24 cellular contexts compared by ENCODE assay signal in genomic region chr3:169266986-169267385, GRCh38.
DNase-seq lines count a peak whose midpoint lies in the region; ATAC-seq, FAIRE-seq and TF ChIP-seq lines count a peak whose summit lies in the region.
"Had no signal": no experiment of that assay in that cellular context is flagged by ENCODE, and none has a peak within 500 bp of the region (broad histone marks: within the 10 kb centered on the region; RNA-seq: fewer than 3 reads in every experiment).

No MANE protein-coding gene starts in this region.

- H3K9ac ChIP-seq in mammary epithelial cell (ENCODE audit: insufficient read depth, low read length) (no peak overlapping the region), K562 (ENCODE audit: insufficient read depth in 1 of 2, low read depth in 2 of 2, low read length in 2 of 2) (no peak overlapping the region), neuronal stem cell (ENCODE audit: low read depth, low read length, poor library complexity) (no peak overlapping the region)
- H3K9ac ChIP-seq: BLaER1 treated with 17β-estradiol and CSF1 and Interleukin-3, amounts not matched to agents 10 nM and 100 nM had no signal

- H3K9me3 Mint-ChIP-seq in activated T-cell treated with anti-CD3 and anti-CD28 coated beads, Interleukin-2, amount 50 U/mL, for 4 hours: no peaks in the 10 kb centered on the region
- H3K9me3 Mint-ChIP-seq: CD14-positive monocyte; CD4-positive, alpha-beta T cell had no signal

- no peak overlapping the region for H4K91ac ChIP-seq in neuronal stem cell (ENCODE audit: low read depth, low read length, poor library complexity)

- no peaks in the 10 kb centered on the region for H3K36me3 Mint-ChIP-seq in activated T-cell treated with anti-CD3 and anti-CD28 coated beads, Interleukin-2, amount 50 U/mL, for 4 hours (ENCODE audit: insufficient read depth)
- H3K36me3 Mint-ChIP-seq: CD14-positive monocyte; CD8-positive, alpha-beta memory T cell had no signal

- H2BK12ac ChIP-seq in neuronal stem cell (ENCODE audit: low read length): no peak overlapping the region

- H3K14ac ChIP-seq in neuronal stem cell (ENCODE audit: low read length): no peak overlapping the region

- no peak for TF ChIP-seq RAD21 in K562 (CRISPR knock-in tag; conservative IDR thresholded peaks at IDR 0.05 in 1 of 2, IDR thresholded peaks at IDR 0.05 in 1 of 2)

- no peak overlapping the region for H3K18ac ChIP-seq in neuronal stem cell (ENCODE audit: low read length)

- WGBS in mammary epithelial cell (ENCODE audit: low coverage, missing lambda C conversion rate): 91% methylated on average over 4 of the region's 4 CpGs
- WGBS in K562 (ENCODE audit: insufficient coverage, low coverage, missing lambda C conversion rate): 3% methylated on average over 4 of the region's 4 CpGs
- WGBS in hepatocyte (ENCODE audit: low lambda C conversion rate, missing lambda C conversion rate): 95% methylated on average over 4 of the region's 4 CpGs
- no CpG with 5 or more reads among the region's 4 CpGs for WGBS in neuronal stem cell (ENCODE audit: extremely low coverage in 2 of 2, insufficient read length in 2 of 2, insufficient replicate concordance in 1 of 2), 2 donors

- H2AFZ ChIP-seq in mammary epithelial cell (ENCODE audit: low read depth, low read length) (no peak overlapping the region), K562 (ENCODE audit: low read depth, low read length) (peak overlapping the region; percentile 58; the same call in 1 of the 2 replicates), hepatocyte (no peak overlapping the region), neuronal stem cell (ENCODE audit: low read length) (no peak overlapping the region)

- intact Hi-C loops in mammary epithelial cell (cut with micrococcal nuclease) (no loop called here), breast epithelium (cut with DNase I; ENCODE audit: low total_unique reads) (no loop called here), K562 (cut with micrococcal nuclease) (no loop called here)

- H3K4ac ChIP-seq in neuronal stem cell (ENCODE audit: low read length): no peak overlapping the region

- TF ChIP-seq POLR2A in breast epithelium (IDR thresholded peaks at IDR 0.05): no peak
- TF ChIP-seq POLR2A in K562 (conservative IDR thresholded peaks at IDR 0.05): no peak; the same call in 1 of the 2 replicates

- dilution Hi-C loops in mammary epithelial cell (cut with HindIII; ENCODE audit: low sequenced_read_pairs): no loop called here

- H3K23ac ChIP-seq in neuronal stem cell (ENCODE audit: low read depth, low read length, poor library complexity): no peak overlapping the region

- H3K27me3 ChIP-seq in mammary epithelial cell (ENCODE audit: insufficient read depth, low read length) (peaks cover 3% of the 10 kb centered on the region), breast epithelium (no peaks in the 10 kb centered on the region), K562 (ENCODE audit: control insufficient read depth in 2 of 2, insufficient read depth in 2 of 2, low read length in 2 of 2) (no peaks in the 10 kb centered on the region), hepatocyte (no peaks in the 10 kb centered on the region), neuronal stem cell (ENCODE audit: control insufficient read depth in 3 of 3, insufficient read depth in 3 of 3, low read depth in 1 of 3, low read length in 3 of 3) (no peaks in the 10 kb centered on the region)
- H3K27me3 ChIP-seq: BE2C; BLaER1 treated with 17β-estradiol and CSF1 and Interleukin-3, amounts not matched to agents 10 nM and 100 nM had no signal

- H3K4me3 Mint-ChIP-seq in activated T-cell treated with anti-CD3 and anti-CD28 coated beads, Interleukin-2, amount 50 U/mL, for 4 hours: no peak overlapping the region
- H3K4me3 Mint-ChIP-seq: CD14-positive monocyte; CD4-positive, alpha-beta T cell; CD8-positive, alpha-beta memory T cell had no signal

- H2BK5ac ChIP-seq in neuronal stem cell (ENCODE audit: low read length): no peak overlapping the region

- ATAC-seq in K562: no peak
- no peak for ATAC-seq in activated T-cell treated with anti-CD3 and anti-CD28 coated beads, Interleukin-2, amount 50 U/mL, for 4 hours
- ATAC-seq: A549 had no signal

- TF ChIP-seq CTCF in mammary epithelial cell (conservative IDR thresholded peaks at IDR 0.05 in 1 of 2, IDR thresholded peaks at IDR 0.05 in 1 of 2; ENCODE audit: extremely low read depth in 1 of 2, insufficient read depth in 1 of 2, low read depth in 1 of 2, low read length in 2 of 2) (no peak), breast epithelium (IDR thresholded peaks at IDR 0.05) (no peak), K562 (IDR thresholded peaks at IDR 0.05 in 2 of 3, conservative IDR thresholded peaks at IDR 0.05 in 1 of 3; ENCODE audit: insufficient read depth in 2 of 3, low read depth in 1 of 3, low read length in 3 of 3) (no peak), hepatocyte (IDR thresholded peaks at IDR 0.05; ENCODE audit: poor library complexity) (no peak)

- H4K8ac ChIP-seq in neuronal stem cell (ENCODE audit: low read depth, low read length): no peak overlapping the region

- H3K9me1 ChIP-seq in K562 (ENCODE audit: control insufficient read depth, insufficient read depth, low read length): no peaks in the 10 kb centered on the region

- no peaks in the 10 kb centered on the region for H3K79me2 ChIP-seq in mammary epithelial cell (ENCODE audit: insufficient read depth, low read length)
- no peaks in the 10 kb centered on the region for H3K79me2 ChIP-seq in K562 (ENCODE audit: control insufficient read depth, insufficient read depth, low read length)
- H3K79me2 ChIP-seq in hepatocyte: peaks cover 75% of the 10 kb centered on the region

- no peak overlapping the region for H2BK15ac ChIP-seq in neuronal stem cell (ENCODE audit: low read length)

- BruUV-seq in mammary epithelial cell (replicated peaks; lab: Mats Ljungman, UMichigan): TSS peak; percentile 77
- no TSS peak for BruUV-seq in K562 (replicated peaks; lab: Mats Ljungman, UMichigan)

- H3K27me3 Mint-ChIP-seq in activated T-cell treated with anti-CD3 and anti-CD28 coated beads, Interleukin-2, amount 50 U/mL, for 4 hours (ENCODE audit: low read depth): no peaks in the 10 kb centered on the region
- H3K27me3 Mint-ChIP-seq: CD4-positive, alpha-beta T cell; CD8-positive, alpha-beta memory T cell had no signal

- H3K4me2 ChIP-seq in mammary epithelial cell (ENCODE audit: insufficient read depth, low read depth, low read length): no peak overlapping the region
- H3K4me2 ChIP-seq in K562 (ENCODE audit: insufficient read depth, low read length): peak overlapping the region; percentile 18; the same call in 1 of the 2 replicates
- no peak overlapping the region for H3K4me2 ChIP-seq in hepatocyte
- no peak overlapping the region for H3K4me2 ChIP-seq in neuronal stem cell (ENCODE audit: insufficient read depth, low read length, poor library complexity, severe bottlenecking)
- H3K4me2 ChIP-seq: A549; BLaER1 treated with 17β-estradiol and CSF1 and Interleukin-3, amounts not matched to agents 10 nM and 100 nM had no signal

- DNase-seq in mammary epithelial cell (no peak), breast epithelium (ENCODE audit: low spot score in 2 of 2) (no peak), K562 (ENCODE audit: extremely low read depth in 1 of 4, low spot score in 3 of 4) (no peak), hepatocyte (ENCODE audit: low spot score) (no peak), neuronal stem cell (ENCODE audit: low spot score) (no peak), urothelium cell line (ENCODE audit: low spot score) (no peak)
- DNase-seq in activated T-cell treated with anti-CD3 and anti-CD28 coated beads, Interleukin-2, amount 50 U/mL, for 4 hours: no peak
- DNase-seq: 8988T; ACHN; AML-193; BE2C; CD4-positive, alpha-beta T cell; CD8-positive, alpha-beta memory T cell; DMS153; DND-41; GOT3; H7; HCEC 1CT had no signal

- H3K9me2 ChIP-seq in hepatocyte (replicated peaks; ENCODE audit: insufficient read depth): no peaks in the 10 kb centered on the region

- no peak overlapping the region for H2AK5ac ChIP-seq in neuronal stem cell (ENCODE audit: low read depth, low read length)

- no peaks in the 10 kb centered on the region for H3K79me1 ChIP-seq in neuronal stem cell (ENCODE audit: low read depth, low read length)

- POLR2A ChIA-PET in K562 (lab: Yijun Ruan, JAX): no interaction called here

- CTCF ChIA-PET in mammary epithelial cell (lab: Charles Lee; ENCODE audit: low non-redundant PET): no interaction called here
- CTCF ChIA-PET in K562 (lab: Yijun Ruan, JAX; ENCODE audit: low intra/inter-chr PET ratio): no interaction called here

- FAIRE-seq in K562 (lab: Jason Lieb, UNC) (no peak), urothelium cell line (lab: Jason Lieb, UNC) (no peak)
- FAIRE-seq: A549, D721Med, G401.6, GM12892 had no signal

- TF ChIP-seq EP300 in K562 (IDR thresholded peaks at IDR 0.05; ENCODE audit: low read length): no peak

- H4K20me1 ChIP-seq in mammary epithelial cell (ENCODE audit: insufficient read depth, low read length) (no peaks in the 10 kb centered on the region), K562 (replicated peaks; ENCODE audit: control insufficient read depth, insufficient read depth, low read length) (no peaks in the 10 kb centered on the region), hepatocyte (ENCODE audit: insufficient read depth, poor library complexity, severe bottlenecking) (no peaks in the 10 kb centered on the region)
- H4K20me1 ChIP-seq: BLaER1 treated with 17β-estradiol and CSF1 and Interleukin-3, amounts not matched to agents 10 nM and 100 nM had no signal

- H3K4me1 ChIP-seq in mammary epithelial cell (ENCODE audit: insufficient read depth, low read length): no peaks in the 10 kb centered on the region
- no peaks in the 10 kb centered on the region for H3K4me1 ChIP-seq in breast epithelium
- H3K4me1 ChIP-seq in K562 (replicated peaks in 1 of 2; ENCODE audit: control insufficient read depth in 2 of 2, insufficient read depth in 2 of 2, low read length in 2 of 2): no peaks in the 10 kb centered on the region
- H3K4me1 ChIP-seq in hepatocyte (ENCODE audit: insufficient read depth): peaks cover 29% of the 10 kb centered on the region
- peaks cover 0 to 8% of the 10 kb centered on the region in 2 donors for H3K4me1 ChIP-seq in neuronal stem cell (ENCODE audit: control insufficient read depth in 2 of 2, insufficient read depth in 1 of 2, low read depth in 1 of 2, low read length in 2 of 2)
- H3K4me1 ChIP-seq: A549; BLaER1 treated with 17β-estradiol and CSF1 and Interleukin-3, amounts not matched to agents 10 nM and 100 nM had no signal

- in situ Hi-C loops in mammary epithelial cell (cut with MboI; ENCODE audit: low sequenced_read_pairs in 2 of 2) (no loop called here), K562 (cut with MboI) (no loop called here)

- H3K27ac ChIP-seq in mammary epithelial cell (ENCODE audit: insufficient read depth, low read depth, low read length): no peak overlapping the region
- no peak overlapping the region for H3K27ac ChIP-seq in breast epithelium
- no peak overlapping the region for H3K27ac ChIP-seq in K562 (ENCODE audit: extremely low read depth, low read depth, low read length)
- H3K27ac ChIP-seq in hepatocyte: peak overlapping the region; percentile 86
- H3K27ac ChIP-seq in neuronal stem cell (replicated peaks; ENCODE audit: low read length): no peak overlapping the region
- H3K27ac ChIP-seq: A549; BLaER1 treated with 17β-estradiol and CSF1 and Interleukin-3, amounts not matched to agents 10 nM and 100 nM had no signal

- H3K4me3 ChIP-seq in mammary epithelial cell (replicated peaks in 1 of 3; ENCODE audit: insufficient read depth in 1 of 3, low read depth in 2 of 3, low read length in 3 of 3): no peak overlapping the region
- H3K4me3 ChIP-seq in breast epithelium: no peak overlapping the region
- no peak overlapping the region for H3K4me3 ChIP-seq in K562
- no peak overlapping the region for H3K4me3 ChIP-seq in hepatocyte
- no peak overlapping the region for H3K4me3 ChIP-seq in neuronal stem cell (ENCODE audit: low read length in 2 of 2)
- H3K4me3 ChIP-seq: A549; BLaER1 treated with 17β-estradiol and CSF1 and Interleukin-3, amounts not matched to agents 10 nM and 100 nM had no signal

- H3K9me3 ChIP-seq in mammary epithelial cell (replicated peaks; ENCODE audit: insufficient read depth, low read length): no peaks in the 10 kb centered on the region
- H3K9me3 ChIP-seq in breast epithelium: no peaks in the 10 kb centered on the region
- no peaks in the 10 kb centered on the region for H3K9me3 ChIP-seq in K562 (replicated peaks; ENCODE audit: control insufficient read depth, insufficient read depth, low read depth, low read length)
- no peaks in the 10 kb centered on the region for H3K9me3 ChIP-seq in hepatocyte (ENCODE audit: low read depth)
- H3K9me3 ChIP-seq in neuronal stem cell (replicated peaks in 1 of 2; ENCODE audit: control insufficient read depth in 2 of 2, insufficient read depth in 1 of 2, low read depth in 1 of 2, low read length in 2 of 2): no peaks in the 10 kb centered on the region
- H3K9me3 ChIP-seq: A549; BE2C; BLaER1 treated with 17β-estradiol and CSF1 and Interleukin-3, amounts not matched to agents 10 nM and 100 nM had no signal

- H2BK120ac ChIP-seq in neuronal stem cell (ENCODE audit: low read depth, low read length): no peak overlapping the region

- no peaks in the 10 kb centered on the region for H3K4me1 Mint-ChIP-seq in activated T-cell treated with anti-CD3 and anti-CD28 coated beads, Interleukin-2, amount 50 U/mL, for 4 hours (ENCODE audit: low read depth)
- H3K4me1 Mint-ChIP-seq: CD14-positive monocyte; CD8-positive, alpha-beta memory T cell had no signal

- H3K36me3 ChIP-seq in mammary epithelial cell (ENCODE audit: insufficient read depth, low read length) (no peaks in the 10 kb centered on the region), breast epithelium (no peaks in the 10 kb centered on the region), K562 (ENCODE audit: control insufficient read depth, insufficient read depth, low read length) (no peaks in the 10 kb centered on the region), hepatocyte (replicated peaks; ENCODE audit: insufficient read depth, low read depth) (no peaks in the 10 kb centered on the region), neuronal stem cell (replicated peaks in 1 of 2; ENCODE audit: control insufficient read depth in 2 of 2, insufficient read depth in 2 of 2, low read length in 2 of 2) (no peaks in the 10 kb centered on the region)
- H3K36me3 ChIP-seq: BE2C; BLaER1 treated with 17β-estradiol and CSF1 and Interleukin-3, amounts not matched to agents 10 nM and 100 nM had no signal
